20 cellular contexts compared by ENCODE assay signal in the genomic region with DNA sequence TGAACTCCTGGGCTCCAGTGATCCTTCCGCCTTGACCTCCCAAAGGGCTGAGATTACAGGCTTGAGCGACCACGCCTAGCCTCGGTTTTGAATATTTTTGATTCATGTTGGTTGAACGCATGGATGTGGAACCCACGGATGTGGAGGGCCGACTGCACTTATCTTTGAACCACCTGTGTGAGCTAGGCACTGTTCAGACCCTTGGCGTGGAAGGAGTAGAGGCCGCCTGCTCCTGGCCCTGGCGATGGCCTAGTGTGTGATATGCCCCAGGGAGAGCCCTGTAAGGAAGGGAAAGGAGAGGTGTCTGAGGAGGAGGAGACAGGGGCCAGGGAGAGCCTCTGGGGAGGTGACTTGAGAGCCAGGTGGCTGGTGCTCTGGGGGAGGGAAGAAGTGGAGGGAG.
DNase-seq lines count a peak whose midpoint lies in the region; ATAC-seq, FAIRE-seq and TF ChIP-seq lines count a peak whose summit lies in the region.
"Had no signal": no experiment of that assay in that cellular context is flagged by ENCODE, and none has a peak within 500 bp of the region (broad histone marks: within the 10 kb centered on the region; RNA-seq: fewer than 3 reads in every experiment).

No MANE protein-coding gene starts in this region.

- no peak overlapping the region for H3K4me3 Mint-ChIP-seq in astrocyte (ENCODE audit: unreplicated experiment)
- H3K4me3 Mint-ChIP-seq: HFFc6; T-helper 1 cell treated with Interleukin-12 subunit alpha and Interleukin-12 subunit beta and Interleukin-4 antibody, amounts not matched to agents 30 μg/mL and 1 μg/mL, for 36 hours had no signal

- TF ChIP-seq CTCF in DOHH2 (IDR thresholded peaks at IDR 0.05; ENCODE audit: low read depth, low read length, poor library complexity, severe bottlenecking) (no peak), IMR-90 (conservative IDR thresholded peaks at IDR 0.05; ENCODE audit: low read depth, low read length) (no peak), astrocyte (IDR thresholded peaks at IDR 0.05; ENCODE audit: insufficient read depth, low read depth, low read length) (no peak)

- dilution Hi-C loops in IMR-90 (cut with HindIII; ENCODE audit: low sequenced_read_pairs, unreplicated experiment): no loop called here

- no peak overlapping the region for H4K91ac ChIP-seq in IMR-90 (ENCODE audit: insufficient read depth, low read depth, low read length)
- no peak overlapping the region for H4K91ac ChIP-seq in trophoblast cell (ENCODE audit: low read depth, low read length)

- no peak overlapping the region for H2BK5ac ChIP-seq in IMR-90 (ENCODE audit: low read depth, low read length, poor library complexity, severe bottlenecking)
- no peak overlapping the region for H2BK5ac ChIP-seq in trophoblast cell (ENCODE audit: low read depth, low read length, poor library complexity)

- peaks cover 5% of the 10 kb centered on the region for H3K4me1 Mint-ChIP-seq in astrocyte (ENCODE audit: low read depth, unreplicated experiment)

- H4K5ac ChIP-seq in IMR-90 (ENCODE audit: low read depth, low read length): no peak overlapping the region

- H3K9me3 Mint-ChIP-seq in astrocyte (ENCODE audit: unreplicated experiment): no peaks in the 10 kb centered on the region
- H3K9me3 Mint-ChIP-seq: HFFc6; T-helper 1 cell treated with Interleukin-12 subunit alpha and Interleukin-12 subunit beta and Interleukin-4 antibody, amounts not matched to agents 30 μg/mL and 1 μg/mL, for 36 hours had no signal

- H3K27me3 Mint-ChIP-seq in astrocyte (ENCODE audit: low read depth, unreplicated experiment): no peaks in the 10 kb centered on the region

- H2BK120ac ChIP-seq in IMR-90 (ENCODE audit: low read depth, low read length): no peak overlapping the region
- no peak overlapping the region for H2BK120ac ChIP-seq in trophoblast cell (ENCODE audit: insufficient read depth, low read length, poor library complexity)

- H3K79me2 ChIP-seq in DOHH2 (ENCODE audit: control insufficient read depth, low read length) (peaks cover 77% of the 10 kb centered on the region), astrocyte (ENCODE audit: insufficient read depth, low read length) (no peaks in the 10 kb centered on the region), trophoblast cell (ENCODE audit: control insufficient read depth, insufficient read depth, low read length, poor library complexity) (no peaks in the 10 kb centered on the region)

- intact Hi-C loops in IMR-90 (cut with micrococcal nuclease): no loop called here

- no peak for TF ChIP-seq RAD21 in IMR-90 (IDR thresholded peaks at IDR 0.05; ENCODE audit: low read length)

- H3K36me3 ChIP-seq in DOHH2 (ENCODE audit: control insufficient read depth, low read length) (peaks cover 73% of the 10 kb centered on the region), IMR-90 (ENCODE audit: control insufficient read depth, insufficient read depth, low read length) (no peaks in the 10 kb centered on the region), astrocyte (ENCODE audit: insufficient read depth, low read length) (no peaks in the 10 kb centered on the region), trophoblast cell (ENCODE audit: control insufficient read depth in 1 of 2, insufficient read depth in 2 of 2, low read length in 2 of 2) (no peaks in the 10 kb centered on the region)

- no TSS peak for BruUV-seq in IMR-90 (replicated peaks; lab: Mats Ljungman, UMichigan)

- H3K4ac ChIP-seq in IMR-90 (ENCODE audit: low read depth, low read length): no peak overlapping the region
- no peak overlapping the region for H3K4ac ChIP-seq in trophoblast cell (ENCODE audit: low read depth, low read length)

- H3K79me1 ChIP-seq in IMR-90 (ENCODE audit: low read depth in 1 of 2, low read length in 2 of 2) (peaks cover 0 to 5% of the 10 kb centered on the region in 2 experiments; a peak in 2 of 4 replicates), trophoblast cell (ENCODE audit: low read length) (no peaks in the 10 kb centered on the region)

- ATAC-seq in IMR-90 (ENCODE audit: low read depth): no peak
- ATAC-seq in GM18907 (IDR thresholded peaks at IDR 0.05; ENCODE audit: unreplicated experiment): no peak

- H3K18ac ChIP-seq in IMR-90 (ENCODE audit: low read depth, low read length): no peak overlapping the region
- no peak overlapping the region for H3K18ac ChIP-seq in trophoblast cell (ENCODE audit: low read length)

- H3K9ac ChIP-seq in IMR-90 (ENCODE audit: low read depth, low read length) (no peak overlapping the region), astrocyte (ENCODE audit: low read length) (no peak overlapping the region), trophoblast cell (ENCODE audit: low read length) (no peak overlapping the region)

- H3F3A ChIP-seq in DOHH2 (ENCODE audit: control insufficient read depth, insufficient read depth): no peaks in the 10 kb centered on the region

- TF ChIP-seq POLR2A in IMR-90 (IDR thresholded peaks at IDR 0.05; ENCODE audit: low read depth, low read length): no peak

- no peak overlapping the region for H3K56ac ChIP-seq in IMR-90 (ENCODE audit: extremely low read depth, insufficient read depth, low read length)

- no peaks in the 10 kb centered on the region for H3K9me2 ChIP-seq in DOHH2 (replicated peaks; ENCODE audit: control insufficient read depth, low read length)

- no peak overlapping the region for H3K14ac ChIP-seq in IMR-90 (replicated peaks; ENCODE audit: low read depth, low read length)
- no peak overlapping the region for H3K14ac ChIP-seq in trophoblast cell (ENCODE audit: low read length)

- H3K27ac ChIP-seq in DOHH2 (ENCODE audit: low read depth, low read length) (peak overlapping the region; percentile 57), IMR-90 (ENCODE audit: insufficient read depth, low read length) (no peak overlapping the region), astrocyte (ENCODE audit: low read depth, low read length) (no peak overlapping the region), trophoblast cell (ENCODE audit: low read depth, low read length) (no peak overlapping the region)
- H3K27ac ChIP-seq: C4-2B, PC-9, RWPE1 had no signal

- peak overlapping the region; percentile 41 for H3K27ac Mint-ChIP-seq in astrocyte (ENCODE audit: unreplicated experiment)
- H3K27ac Mint-ChIP-seq: HFFc6; T-helper 1 cell treated with Interleukin-12 subunit alpha and Interleukin-12 subunit beta and Interleukin-4 antibody, amounts not matched to agents 30 μg/mL and 1 μg/mL, for 36 hours had no signal

- peaks cover 4% of the 10 kb centered on the region for H3K36me3 Mint-ChIP-seq in astrocyte (ENCODE audit: low read depth, unreplicated experiment)

- H2BK20ac ChIP-seq in IMR-90 (ENCODE audit: low read depth, low read length): no peak overlapping the region

- in situ Hi-C loops in IMR-90 (cut with MboI; ENCODE audit: low sequenced_read_pairs): no loop called here
- in situ Hi-C loops in KBM-7 (cut with MboI; ENCODE audit: low pct_unique_long_range_greater_than_20kb, low sequenced_read_pairs): no loop called here

- H4K12ac ChIP-seq in trophoblast cell (ENCODE audit: low read depth, low read length): no peak overlapping the region

- CTCF ChIA-PET in IMR-90 (lab: Yijun Ruan, JAX): interaction anchor here (0.6 kb wide), 2 partner anchors 63 to 69 kb away, joined by 3 to 5 read pairs; no protein-coding TSS in a partner anchor

- H3K4me2 ChIP-seq in DOHH2 (ENCODE audit: low read length) (peak overlapping the region; percentile 22; the same call in 1 of the 2 replicates), IMR-90 (ENCODE audit: low read depth, low read length) (no peak overlapping the region), astrocyte (ENCODE audit: low read length) (no peak overlapping the region), trophoblast cell (ENCODE audit: low read length) (no peak overlapping the region)
- H3K4me2 ChIP-seq: PC-9 had no signal

- H3K4me3 ChIP-seq in DOHH2 (ENCODE audit: low read length) (no peak overlapping the region), IMR-90 (ENCODE audit: insufficient read depth, low read depth, low read length) (no peak overlapping the region), astrocyte (ENCODE audit: insufficient read depth, low read depth, low read length) (no peak overlapping the region), trophoblast cell (ENCODE audit: low read depth, low read length) (no peak overlapping the region)
- H3K4me3 ChIP-seq: PC-9 had no signal

- FAIRE-seq in astrocyte (lab: Jason Lieb, UNC): no peak
- FAIRE-seq: G401.6 had no signal

- no peak overlapping the region for H3K23ac ChIP-seq in IMR-90 (ENCODE audit: low read depth, low read length)
- no peak overlapping the region for H3K23ac ChIP-seq in trophoblast cell (ENCODE audit: low read length)

- 95% methylated on average over 4 of the region's 10 CpGs; no CpG with 5 or more reads in 1 of the 2 experiments for WGBS in IMR-90 (ENCODE audit: extremely low coverage in 2 of 2, insufficient read length in 1 of 2), 2 experiments
- WGBS in trophoblast cell (ENCODE audit: extremely low coverage, insufficient coverage, insufficient read length): no CpG with 5 or more reads among the region's 10 CpGs

- H2AK5ac ChIP-seq in IMR-90 (ENCODE audit: low read depth, low read length) (no peak overlapping the region), trophoblast cell (ENCODE audit: low read length) (peak overlapping the region; percentile 28)

- H2AFZ ChIP-seq in IMR-90 (replicated peaks; ENCODE audit: low read length, poor library complexity): peak overlapping the region; percentile 44
- H2AFZ ChIP-seq in astrocyte (ENCODE audit: low read depth, low read length): no peak overlapping the region
- no peak overlapping the region for H2AFZ ChIP-seq in trophoblast cell (ENCODE audit: insufficient read depth, low read length, poor library complexity)
- H2AFZ ChIP-seq: PC-9 had no signal

- H3K4me1 ChIP-seq in DOHH2 (ENCODE audit: control insufficient read depth, low read length) (peaks cover 55% of the 10 kb centered on the region), IMR-90 (ENCODE audit: control insufficient read depth, insufficient read depth, low read length) (peaks cover 5% of the 10 kb centered on the region; the same call in 1 of the 2 replicates), astrocyte (ENCODE audit: insufficient read depth, low read length) (no peaks in the 10 kb centered on the region), trophoblast cell (ENCODE audit: control insufficient read depth in 1 of 2, insufficient read depth in 2 of 2, low read length in 2 of 2) (peaks cover 3 to 6% of the 10 kb centered on the region in 2 experiments)

- H3K9me1 ChIP-seq in IMR-90 (ENCODE audit: insufficient read depth, low read length): 0 out of 2 replicates have a peak, but pooled peaks cover 6% of the 10 kb centered on the region

- H2BK15ac ChIP-seq in IMR-90 (ENCODE audit: low read depth, low read length): no peak overlapping the region

- H2BK12ac ChIP-seq in trophoblast cell (ENCODE audit: low read length): no peak overlapping the region

- H2AK9ac ChIP-seq in IMR-90 (replicated peaks; ENCODE audit: low read depth, low read length, poor library complexity): no peak overlapping the region

- POLR2A ChIA-PET in IMR-90 (lab: Charles Lee; ENCODE audit: unreplicated experiment): no interaction called here

- H4K8ac ChIP-seq in IMR-90 (ENCODE audit: low read depth in 2 of 2, low read length in 2 of 2) (no peak overlapping the region), trophoblast cell (ENCODE audit: low read depth, low read length) (no peak overlapping the region)

- H3K9me3 ChIP-seq in DOHH2 (ENCODE audit: control insufficient read depth, insufficient read depth, low read length) (no peaks in the 10 kb centered on the region), IMR-90 (ENCODE audit: control insufficient read depth, insufficient read depth, low read length) (no peaks in the 10 kb centered on the region), astrocyte (ENCODE audit: insufficient read depth, low read depth, low read length) (no peaks in the 10 kb centered on the region), trophoblast cell (ENCODE audit: insufficient read depth, low read depth, low read length) (peaks cover 5% of the 10 kb centered on the region)

- H3K27me3 ChIP-seq in DOHH2 (ENCODE audit: control insufficient read depth, low read length): no peaks in the 10 kb centered on the region
- no peaks in the 10 kb centered on the region for H3K27me3 ChIP-seq in IMR-90 (ENCODE audit: control insufficient read depth, insufficient read depth, low read length)
- no peaks in the 10 kb centered on the region for H3K27me3 ChIP-seq in astrocyte (ENCODE audit: insufficient read depth, low read length)
- H3K27me3 ChIP-seq in trophoblast cell (ENCODE audit: insufficient read depth, low read length): no peaks in the 10 kb centered on the region

- DNase-seq in IMR-90 (no peak), astrocyte (ENCODE audit: low read depth) (no peak), trophoblast cell (no peak), NCI-H510A treated with DMSO at 0.1 percent for 48 hours (lab: John Stamatoyannopoulos, UW) (no peak), KBM-7 (no peak)
- no peak for DNase-seq in activated naive CD4-positive, alpha-beta T cell (lab: John Stamatoyannopoulos, UW)
- DNase-seq: DND-41, GOT3, HFFc6, NCI-H1105 treated with DMSO at 0.1 percent for 48 hours, NCI-H187, NCI-H2107, NCI-H510A, PC-9 had no signal

- H4K20me1 ChIP-seq in DOHH2 (ENCODE audit: control insufficient read depth, insufficient read depth, low read depth, low read length) (no peaks in the 10 kb centered on the region; the same call in 1 of the 2 replicates), IMR-90 (ENCODE audit: insufficient read depth, low read length) (0 out of 2 replicates have a peak, but pooled peaks cover 7% of the 10 kb centered on the region), astrocyte (ENCODE audit: insufficient read depth, low read length) (peaks cover 6% of the 10 kb centered on the region)
